Comparison of ENCODE assay signal across 25 cellular contexts in genomic region chr11:79253280-79253679, GRCh38.
DNase-seq lines count a peak whose midpoint lies in the region; ATAC-seq, FAIRE-seq and TF ChIP-seq lines count a peak whose summit lies in the region.
"Had no signal": no experiment of that assay in that cellular context is flagged by ENCODE, and none has a peak within 500 bp of the region (broad histone marks: within the 10 kb centered on the region; RNA-seq: fewer than 3 reads in every experiment).

No MANE protein-coding gene starts in this region.

- no peaks in the 10 kb centered on the region for H3K9me3 ChIP-seq in kidney (ENCODE audit: control insufficient read depth in 1 of 2, low read length in 2 of 2)
- H3K9me3 ChIP-seq: body of pancreas, heart left ventricle, left lung had no signal

- no peak overlapping the region for H3K4me3 ChIP-seq in kidney (ENCODE audit: low read length in 2 of 2)
- H3K4me3 ChIP-seq: body of pancreas, heart left ventricle, left lung, smooth muscle cell had no signal

- no peak overlapping the region for H3K9ac ChIP-seq in kidney (ENCODE audit: low read length in 2 of 2)

- H3K4me1 ChIP-seq in kidney (ENCODE audit: control insufficient read depth in 1 of 2, insufficient read depth in 1 of 2, low read depth in 1 of 2, low read length in 2 of 2), result no peaks in the 10 kb centered on the region
- H3K4me1 ChIP-seq: body of pancreas, heart left ventricle, left lung had no signal

- DNase-seq in NCI-H2029 treated with DMSO at 0.1 percent for 48 hours (lab: John Stamatoyannopoulos, UW) (peak; percentile 21), anterior cingulate cortex (lab: John Stamatoyannopoulos, UW) (peak in 55 of 58 donors; percentile 16 to 92 (median 67)), inferior parietal cortex (ENCODE audit: extremely low spot score) (peak; percentile 81), sciatic nerve (ENCODE audit: low spot score) (no peak), kidney (no peak), NCI-H128 (lab: John Stamatoyannopoulos, UW; ENCODE audit: unreplicated experiment) (no peak)
- DNase-seq in stimulated activated CD4-positive, alpha-beta T cell treated with anti-CD3 and anti-CD28 coated beads, Interleukin-2, amount 100 ng/mL, for 24 hours, result no peak
- DNase-seq: activated CD8-positive, alpha-beta memory T cell treated with anti-CD3 and anti-CD28 coated beads, Interleukin-2, amount 50 U/mL, for 4 hours; activated naive CD8-positive, alpha-beta T cell treated with anti-CD3 and anti-CD28 coated beads for 36 hours; body of pancreas; CD4-positive, alpha-beta memory T cell; cortex of kidney; DMS153; GF-D8; HCEC 1CT; heart left ventricle; left lung; NCI-H187 treated with DMSO at 0.1 percent for 48 hours; NCI-H524; stimulated activated CD4-positive, alpha-beta T cell treated with anti-CD3 and anti-CD28 coated beads, Interleukin-2, amount 100 ng/mL, for 48 hours; stimulated activated naive B cell treated with anti-CD40 and anti-IgM and Interleukin-4, amounts not matched to agents 10 μg/mL and 1 μg/mL and 100 μg/mL, for 72 hours; T-helper 9 cell had no signal

- no peak for FAIRE-seq in kidney (lab: Jason Lieb, UNC)
- FAIRE-seq: endothelial cell of umbilical vein had no signal

- H3K36me3 ChIP-seq in kidney (ENCODE audit: control insufficient read depth in 1 of 2, insufficient read depth in 2 of 2, low read length in 2 of 2), result no peaks in the 10 kb centered on the region
- H3K36me3 ChIP-seq: heart left ventricle, left lung had no signal

- intact Hi-C loops in sciatic nerve (cut with DNase I), result no loop called here
- intact Hi-C loops in kidney (cut with DNase I), result no loop called here

- no peak for TF ChIP-seq CTCF in kidney (IDR thresholded peaks at IDR 0.05; ENCODE audit: borderline replicate concordance, extremely low read depth, insufficient read depth)

- no peak overlapping the region for H3K27ac ChIP-seq in kidney (ENCODE audit: low read depth in 2 of 2, low read length in 2 of 2)
- H3K27ac ChIP-seq: body of pancreas, heart left ventricle, left lung had no signal

- peak; percentile 52 for ATAC-seq in sciatic nerve
- ATAC-seq: activated T-helper 17 cell treated with anti-CD3 and anti-CD28 coated beads, Interleukin-2, amount 50 U/mL, for 72 hours; body of pancreas; left lung; stimulated activated naive B cell treated with anti-CD40 and anti-IgM and Interleukin-4, amounts not matched to agents 10 μg/mL and 1 μg/mL and 100 μg/mL, for 72 hours had no signal

Comparison
In these comparisons a context has a peak if more than half of its experiments do, and no peak if none do; other contexts are left out.
1. DNase-seq: peak in NCI-H2029 treated with DMSO at 0.1 percent for 48 hours (single experiment), anterior cingulate cortex (55 of 58) and inferior parietal cortex (single experiment); none in sciatic nerve (single experiment), stimulated activated CD4-positive, alpha-beta T cell treated with anti-CD3 and anti-CD28 coated beads, Interleukin-2, amount 100 ng/mL, for 24 hours (0 of 2), kidney (single experiment) and NCI-H128 (single experiment).